15 cellular contexts compared by ENCODE assay signal in the genomic region with DNA sequence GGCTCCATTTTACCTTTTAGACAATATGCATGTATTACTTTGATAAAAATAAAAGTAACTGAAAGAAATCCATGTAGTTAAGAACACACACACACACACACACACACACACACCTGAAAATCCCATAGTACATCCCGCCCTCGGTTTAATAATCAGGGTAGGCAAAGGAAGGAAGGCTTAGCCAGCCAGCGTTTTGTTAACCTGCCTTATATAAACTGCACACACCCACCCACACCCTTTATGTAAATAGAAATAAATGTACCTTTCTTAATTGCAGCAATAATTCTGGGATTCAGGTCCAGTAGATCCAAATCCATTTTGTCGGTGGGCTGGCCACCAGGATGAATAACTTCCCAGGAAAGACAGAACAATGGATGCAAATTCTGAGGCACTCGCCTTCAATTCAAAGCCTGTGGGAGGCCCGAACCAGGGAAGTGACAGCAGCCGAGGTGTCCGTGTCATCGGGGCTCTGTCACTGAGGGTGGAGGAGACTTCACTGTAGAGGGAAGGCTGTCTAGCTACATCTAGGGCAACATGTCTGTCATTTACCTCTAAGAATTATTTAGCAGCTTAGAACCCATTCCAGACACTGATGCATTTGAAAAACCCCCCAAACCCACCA. TPM values are rescaled to one million over a fixed set of nuclear protein-coding genes. Genes with fewer than 3 reads are reported as not detected.
DNase-seq lines count a peak whose midpoint lies in the region; ATAC-seq and TF ChIP-seq lines count a peak whose summit lies in the region.
"Had no signal": no experiment of that assay in that cellular context is flagged by ENCODE, and none has a peak within 500 bp of the region (broad histone marks: within the 10 kb centered on the region; RNA-seq: fewer than 3 reads in every experiment).

No MANE protein-coding gene starts in this region.

- no peak overlapping the region for H2BK120ac ChIP-seq in mesenchymal stem cell (ENCODE audit: low read depth, low read length)

- in situ Hi-C loops in GM13977 (cut with MboI; ENCODE audit: low pct_unique_long_range_greater_than_20kb, low sequenced_read_pairs, unreplicated experiment): no loop called here

- TF ChIP-seq CTCF in heart left ventricle (IDR thresholded peaks at IDR 0.05) (no peak), right atrium auricular region (IDR thresholded peaks at IDR 0.05) (no peak), GM13977 (IDR thresholded peaks at IDR 0.05; ENCODE audit: extremely low read depth, insufficient read depth, missing control alignments) (no peak)

- ATAC-seq in heart left ventricle: no peak
- ATAC-seq: GM12878 had no signal

- H3K18ac ChIP-seq in mesenchymal stem cell (ENCODE audit: low read depth in 1 of 2, low read length in 2 of 2): no peak overlapping the region

- H4K91ac ChIP-seq in mesenchymal stem cell (ENCODE audit: low read length): no peak overlapping the region

- no peak overlapping the region for H4K8ac ChIP-seq in mesenchymal stem cell (ENCODE audit: low read length)

- no peak overlapping the region for H3K4me2 ChIP-seq in mesenchymal stem cell (ENCODE audit: low read length, poor library complexity, severe bottlenecking)

- H2BK15ac ChIP-seq in mesenchymal stem cell (ENCODE audit: low read depth, poor library complexity, severe bottlenecking): no peak overlapping the region

- no peak overlapping the region for H2AK5ac ChIP-seq in mesenchymal stem cell (ENCODE audit: low read length, severe bottlenecking)

- DNase-seq in heart left ventricle: peak in 1 of 5 donors; percentile 54
- no peak for DNase-seq in right atrium auricular region (ENCODE audit: low spot score)
- peak in 2 of 61 donors; percentile 19 to 42 for DNase-seq in caudate nucleus (lab: John Stamatoyannopoulos, UW)
- DNase-seq in mesenchymal stem cell: no peak
- DNase-seq in stimulated activated CD4-positive, alpha-beta T cell treated with anti-CD3 and anti-CD28 coated beads, Interleukin-4, amount 100 ng/mL, for 4 hours: no peak
- DNase-seq in NCI-H2227 treated with DMSO at 0.1 percent for 48 hours (lab: John Stamatoyannopoulos, UW): no peak
- DNase-seq in effector memory CD4-positive, alpha-beta T cell: no peak
- DNase-seq in GM13977 (ENCODE audit: low spot score): no peak
- DNase-seq: amniotic stem cell; DND-41; effector CD4-positive, alpha-beta T cell; NCI-H2171 treated with DMSO at 0.1 percent for 48 hours; T-helper 9 cell had no signal

- H3K9ac ChIP-seq in mesenchymal stem cell (ENCODE audit: low read length): peak overlapping the region; percentile 27

- no peak overlapping the region for H3K14ac ChIP-seq in mesenchymal stem cell (ENCODE audit: low read length in 2 of 2)

- H3K4me3 ChIP-seq in heart left ventricle: no peak overlapping the region
- H3K4me3 ChIP-seq in right atrium auricular region: no peak overlapping the region
- H3K4me3 ChIP-seq in mesenchymal stem cell (ENCODE audit: insufficient read depth in 1 of 2, low read depth in 1 of 2, low read length in 2 of 2): no peak overlapping the region
- no peak overlapping the region for H3K4me3 ChIP-seq in effector memory CD4-positive, alpha-beta T cell (ENCODE audit: insufficient read depth, low read depth, low read length, poor library complexity, severe bottlenecking)
- H3K4me3 ChIP-seq: GM12878 had no signal

- H3K27me3 ChIP-seq in heart left ventricle (no peaks in the 10 kb centered on the region), right atrium auricular region (no peaks in the 10 kb centered on the region), mesenchymal stem cell (ENCODE audit: control insufficient read depth in 1 of 2, insufficient read depth in 1 of 2, low read length in 2 of 2) (no peaks in the 10 kb centered on the region)
- no peaks in the 10 kb centered on the region for H3K27me3 ChIP-seq in effector memory CD4-positive, alpha-beta T cell (replicated peaks; ENCODE audit: control insufficient read depth, insufficient read depth, low read length, poor library complexity, severe bottlenecking)
- H3K27me3 ChIP-seq: neutrophil had no signal

- H3K79me1 ChIP-seq in mesenchymal stem cell (replicated peaks; ENCODE audit: low read length, poor library complexity, severe bottlenecking): peaks cover 38% of the 10 kb centered on the region

- TF ChIP-seq POLR2A in heart left ventricle (IDR thresholded peaks at IDR 0.05): no peak

- H2AFZ ChIP-seq in mesenchymal stem cell (ENCODE audit: low read depth, low read length): no peak overlapping the region

- H2BK5ac ChIP-seq in mesenchymal stem cell (ENCODE audit: low read depth, low read length, poor library complexity, severe bottlenecking): no peak overlapping the region

- H2BK12ac ChIP-seq in mesenchymal stem cell (ENCODE audit: low read length in 2 of 2): no peak overlapping the region

- H3K9me3 ChIP-seq in heart left ventricle (no peaks in the 10 kb centered on the region), right atrium auricular region (no peaks in the 10 kb centered on the region), mesenchymal stem cell (ENCODE audit: control insufficient read depth, low read length) (no peaks in the 10 kb centered on the region)
- no peaks in the 10 kb centered on the region for H3K9me3 ChIP-seq in effector memory CD4-positive, alpha-beta T cell (ENCODE audit: control insufficient read depth, low read length)
- H3K9me3 ChIP-seq: neutrophil had no signal

- H3K27ac ChIP-seq in heart left ventricle (peak overlapping the region in 9 of 12 donors; percentile 50 to 76 (median 62)), right atrium auricular region (no peak overlapping the region), caudate nucleus (ENCODE audit: low read depth, low read length) (peak overlapping the region; percentile 19), mesenchymal stem cell (ENCODE audit: low read length, poor library complexity, severe bottlenecking) (no peak overlapping the region)
- no peak overlapping the region for H3K27ac ChIP-seq in effector memory CD4-positive, alpha-beta T cell (ENCODE audit: insufficient read depth, low read length, poor library complexity, severe bottlenecking)
- H3K27ac ChIP-seq: neutrophil had no signal

- intact Hi-C loops in heart left ventricle (cut with DNase I): loop anchor here in 3 of 10 donors (10.0 kb wide), 2 partner anchors 136 to 146 kb away; partner anchors contain the start of genes BAG5 (in 1 of the 3) and COA8 (in 1 of the 3)

- WGBS in heart left ventricle, 4 donors: 51 to 69% (median 64%) methylated on average over 9 of the region's 9 CpGs
- WGBS in mesenchymal stem cell: 82% methylated on average over 9 of the region's 9 CpGs

- no peak overlapping the region for H3K4ac ChIP-seq in mesenchymal stem cell (ENCODE audit: low read depth in 1 of 2, low read length in 2 of 2)

- H3K23ac ChIP-seq in mesenchymal stem cell (ENCODE audit: low read length in 2 of 2): no peak overlapping the region

- peaks cover 17 to 65% (median 39%) of the 10 kb centered on the region in 12 donors for H3K4me1 ChIP-seq in heart left ventricle
- H3K4me1 ChIP-seq in right atrium auricular region: peaks cover 0 to 63% of the 10 kb centered on the region in 2 donors
- H3K4me1 ChIP-seq in mesenchymal stem cell (ENCODE audit: control insufficient read depth, insufficient read depth, low read depth, low read length): peaks cover 15% of the 10 kb centered on the region
- no peaks in the 10 kb centered on the region for H3K4me1 ChIP-seq in effector memory CD4-positive, alpha-beta T cell (ENCODE audit: control insufficient read depth, insufficient read depth, low read length, poor library complexity, severe bottlenecking)

- H3K36me3 ChIP-seq in heart left ventricle (peaks cover 0 to 28% (median 5%) of the 10 kb centered on the region in 9 donors), right atrium auricular region (no peaks in the 10 kb centered on the region), mesenchymal stem cell (ENCODE audit: control insufficient read depth in 1 of 2, insufficient read depth in 2 of 2, low read depth in 1 of 2, low read length in 2 of 2) (peaks cover 39 to 53% of the 10 kb centered on the region in 2 experiments)
- peaks cover 3% of the 10 kb centered on the region for H3K36me3 ChIP-seq in effector memory CD4-positive, alpha-beta T cell (ENCODE audit: control insufficient read depth, insufficient read depth, low read length)

RNA-seq across cellular contexts. Expression of gene XRCC3, which starts 4.4 kb away (rescaled TPM):
- total RNA-seq in heart left ventricle (1 to 10 TPM; 1.9 to 8.7 (median 3.1) TPM), right atrium auricular region (1 to 10 TPM; 2.1 to 3.6 TPM)
- 1 to 10 TPM; 1.9 to 2.6 TPM for polyA plus RNA-seq in heart left ventricle
- polyA plus RNA-seq in mesenchymal stem cell (2013, experiment 1 of 2): 4.5 TPM
- polyA plus RNA-seq in mesenchymal stem cell (2013, experiment 2 of 2): 4.2 TPM

RNA-seq across cellular contexts. Expression of gene ZFYVE21, which starts 4.7 kb away (rescaled TPM):
- total RNA-seq in heart left ventricle (10 to 100 TPM; 44.1 to 79.4 (median 52.5) TPM), right atrium auricular region (10 to 100 TPM; 43.7 to 71.6 TPM)
- 10 to 100 TPM; 48.8 to 86.1 TPM for polyA plus RNA-seq in heart left ventricle
- polyA plus RNA-seq in mesenchymal stem cell (2013, experiment 1 of 2): 44.0 TPM
- 43.8 TPM for polyA plus RNA-seq in mesenchymal stem cell (2013, experiment 2 of 2)

Comparison
In these comparisons a context has a peak if more than half of its experiments do, and no peak if none do; other contexts are left out.
1. H3K27ac ChIP-seq: peak in heart left ventricle (9 of 12) and caudate nucleus (single experiment); none in right atrium auricular region (0 of 2), mesenchymal stem cell (single experiment) and effector memory CD4-positive, alpha-beta T cell (single experiment).